12 cellular contexts compared by ENCODE assay signal in the genomic region with DNA sequence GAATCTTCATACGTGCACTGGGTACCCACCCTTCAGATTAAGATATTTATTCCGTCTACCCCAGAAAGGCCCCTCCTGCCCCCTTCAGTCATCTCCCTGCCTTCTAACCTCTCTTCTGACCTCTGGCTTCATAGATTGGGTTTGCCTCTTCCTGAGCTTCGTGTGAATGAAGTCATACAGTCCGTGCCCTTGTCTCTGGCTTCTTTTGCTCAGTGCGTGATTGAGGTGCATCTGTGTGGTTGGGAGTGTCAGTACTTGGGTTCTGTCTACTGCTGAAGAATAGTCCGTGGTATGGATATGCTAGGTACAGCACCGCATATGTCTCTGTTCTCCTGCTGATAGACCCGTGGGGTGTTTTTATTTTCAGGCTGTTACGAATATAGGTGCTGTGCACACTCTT. TPM values are rescaled to one million over a fixed set of nuclear protein-coding genes. Genes with fewer than 3 reads are reported as not detected.
DNase-seq lines count a peak whose midpoint lies in the region; ATAC-seq, FAIRE-seq and TF ChIP-seq lines count a peak whose summit lies in the region.
"Had no signal": no experiment of that assay in that cellular context is flagged by ENCODE, and none has a peak within 500 bp of the region (broad histone marks: within the 10 kb centered on the region; RNA-seq: fewer than 3 reads in every experiment).

No MANE protein-coding gene starts in this region.

- H3F3A ChIP-seq in neural progenitor cell (ENCODE audit: low read depth) = peaks cover 15% of the 10 kb centered on the region

- DNase-seq in activated CD8-positive, alpha-beta memory T cell treated with anti-CD3 and anti-CD28 coated beads, Interleukin-2, amount 10 ng/mL, durations not matched to agents 7 days and 5 days = peak; percentile 54
- DNase-seq in activated CD8-positive, alpha-beta memory T cell treated with anti-CD3 and anti-CD28 coated beads for 24 hours = no peak
- DNase-seq in coronary artery (ENCODE audit: low spot score) (no peak), neural progenitor cell (ENCODE audit: low spot score) (no peak), SIG-M5 (lab: John Stamatoyannopoulos, UW) (no peak), small intestine (no peak)

- H3K9me3 Mint-ChIP-seq in activated CD8-positive, alpha-beta memory T cell treated with anti-CD3 and anti-CD28 coated beads, Interleukin-2, amount 10 ng/mL, durations not matched to agents 7 days and 5 days (ENCODE audit: low read depth) = no peaks in the 10 kb centered on the region
- peaks cover 11% of the 10 kb centered on the region for H3K9me3 Mint-ChIP-seq in neural progenitor cell
- H3K9me3 Mint-ChIP-seq: activated naive CD4-positive, alpha-beta T cell treated with anti-CD3 and anti-CD28 coated beads for 36 hours had no signal

- H2AFZ ChIP-seq in OCI-LY3 (ENCODE audit: low read depth, low read length) = no peak overlapping the region
- no peak overlapping the region for H2AFZ ChIP-seq in neural progenitor cell (replicated peaks)

- H3K79me2 ChIP-seq in OCI-LY3 (ENCODE audit: low read length) = no peaks in the 10 kb centered on the region
- no peaks in the 10 kb centered on the region for H3K79me2 ChIP-seq in neural progenitor cell (ENCODE audit: low read depth)

- 62 to 74% (median 71%) methylated on average over 9 of the region's 9 CpGs for WGBS in small intestine, 3 donors

- peak overlapping the region; percentile 78 for H3K4me3 Mint-ChIP-seq in activated CD8-positive, alpha-beta memory T cell treated with anti-CD3 and anti-CD28 coated beads, Interleukin-2, amount 10 ng/mL, durations not matched to agents 7 days and 5 days
- peak overlapping the region; percentile 6 for H3K4me3 Mint-ChIP-seq in neural progenitor cell

- H4K20me1 ChIP-seq in OCI-LY3 (ENCODE audit: insufficient read depth, low read length) (no peaks in the 10 kb centered on the region), neural progenitor cell (ENCODE audit: low read depth) (peaks cover 15% of the 10 kb centered on the region)

- CTCF ChIA-PET in activated CD8-positive, alpha-beta memory T cell treated with anti-CD3 and anti-CD28 coated beads, Interleukin-2, amount 10 ng/mL, durations not matched to agents 7 days and 5 days (lab: Charles Lee) = interaction anchor here (0.7 to 1.4 kb wide), 6 partner anchors 10 to 71 kb away, joined by 3 to 4 read pairs (median 4); no protein-coding TSS in a partner anchor

- no peak; the same call in 1 of the 2 replicates for TF ChIP-seq CTCF in OCI-LY3 (IDR thresholded peaks at IDR 0.05; ENCODE audit: low read depth, low read length)
- no peak for TF ChIP-seq CTCF in coronary artery (IDR thresholded peaks at IDR 0.05)
- TF ChIP-seq CTCF in neural progenitor cell (IDR thresholded peaks at IDR 0.05) = no peak

- H3K27ac ChIP-seq in OCI-LY3 (ENCODE audit: low read length) (no peak overlapping the region), coronary artery (no peak overlapping the region), neural progenitor cell (no peak overlapping the region), small intestine (ENCODE audit: low read depth in 1 of 2, low read length in 1 of 2) (no peak overlapping the region)
- H3K27ac ChIP-seq: cardiac muscle cell had no signal

- H3K4me1 Mint-ChIP-seq in activated CD8-positive, alpha-beta memory T cell treated with anti-CD3 and anti-CD28 coated beads, Interleukin-2, amount 10 ng/mL, durations not matched to agents 7 days and 5 days = peaks cover 35% of the 10 kb centered on the region
- peaks cover 29% of the 10 kb centered on the region for H3K4me1 Mint-ChIP-seq in neural progenitor cell

- H3K9me3 ChIP-seq in OCI-LY3 (ENCODE audit: insufficient read depth, low read length) (no peaks in the 10 kb centered on the region), neural progenitor cell (ENCODE audit: low read depth) (no peaks in the 10 kb centered on the region), small intestine (ENCODE audit: control insufficient read depth, low read depth) (no peaks in the 10 kb centered on the region)
- H3K9me3 ChIP-seq: MG63, thoracic aorta had no signal

- H3K9ac ChIP-seq in OCI-LY3 (ENCODE audit: low read length) (no peak overlapping the region), neural progenitor cell (no peak overlapping the region)

- H3K4me3 ChIP-seq in OCI-LY3 (ENCODE audit: low read length) = no peak overlapping the region
- H3K4me3 ChIP-seq in coronary artery = peak overlapping the region; percentile 69
- H3K4me3 ChIP-seq in neural progenitor cell = no peak overlapping the region
- no peak overlapping the region for H3K4me3 ChIP-seq in small intestine (ENCODE audit: low read depth in 1 of 2, low read length in 2 of 2)

- H3K4me1 ChIP-seq in OCI-LY3 (ENCODE audit: low read length) (peaks cover 3% of the 10 kb centered on the region; the same call in 1 of the 2 replicates), neural progenitor cell (peaks cover 19% of the 10 kb centered on the region), small intestine (ENCODE audit: control insufficient read depth in 2 of 2, insufficient read depth in 1 of 2, low read depth in 1 of 2, low read length in 1 of 2) (peaks cover 0 to 4% of the 10 kb centered on the region in 2 donors)

- no peaks in the 10 kb centered on the region for H3K27me3 Mint-ChIP-seq in activated CD8-positive, alpha-beta memory T cell treated with anti-CD3 and anti-CD28 coated beads, Interleukin-2, amount 10 ng/mL, durations not matched to agents 7 days and 5 days
- peaks cover 5% of the 10 kb centered on the region for H3K27me3 Mint-ChIP-seq in neural progenitor cell (ENCODE audit: insufficient read depth, low read depth)

- H3K36me3 ChIP-seq in OCI-LY3 (replicated peaks; ENCODE audit: low read depth, low read length) (no peaks in the 10 kb centered on the region), neural progenitor cell (peaks cover 4% of the 10 kb centered on the region), small intestine (ENCODE audit: control insufficient read depth in 2 of 2, insufficient read depth in 2 of 2, low read length in 2 of 2) (peaks cover 0 to 13% of the 10 kb centered on the region in 2 donors)
- H3K36me3 ChIP-seq: cardiac muscle cell, MG63 had no signal

- H3K4me2 ChIP-seq in OCI-LY3 (ENCODE audit: low read length) (peak overlapping the region; percentile 18; the same call in 1 of the 2 replicates), neural progenitor cell (no peak overlapping the region)

- H3K36me3 Mint-ChIP-seq in activated CD8-positive, alpha-beta memory T cell treated with anti-CD3 and anti-CD28 coated beads, Interleukin-2, amount 10 ng/mL, durations not matched to agents 7 days and 5 days = peaks cover 8% of the 10 kb centered on the region
- peaks cover 20% of the 10 kb centered on the region for H3K36me3 Mint-ChIP-seq in neural progenitor cell

- H3K27ac Mint-ChIP-seq in activated CD8-positive, alpha-beta memory T cell treated with anti-CD3 and anti-CD28 coated beads, Interleukin-2, amount 10 ng/mL, durations not matched to agents 7 days and 5 days = peak overlapping the region; percentile 50
- no peak overlapping the region for H3K27ac Mint-ChIP-seq in neural progenitor cell
- H3K27ac Mint-ChIP-seq: activated naive CD4-positive, alpha-beta T cell treated with anti-CD3 and anti-CD28 coated beads for 36 hours had no signal

- FAIRE-seq in small intestine (lab: Jason Lieb, UNC) = no peak

- ATAC-seq in activated CD8-positive, alpha-beta memory T cell treated with anti-CD3 and anti-CD28 coated beads, Interleukin-2, amount 10 ng/mL, durations not matched to agents 7 days and 5 days = no peak
- ATAC-seq in HG03025 (IDR thresholded peaks at IDR 0.05; ENCODE audit: low FRiP score, unreplicated experiment) = no peak

- H3K27me3 ChIP-seq in OCI-LY3 (ENCODE audit: low read depth, low read length) (peaks cover 48% of the 10 kb centered on the region), neural progenitor cell (peaks cover 6% of the 10 kb centered on the region), small intestine (ENCODE audit: control insufficient read depth in 2 of 2, insufficient read depth in 2 of 2, low read length in 2 of 2) (no peaks in the 10 kb centered on the region)
- H3K27me3 ChIP-seq: cardiac muscle cell, MG63 had no signal

RNA-seq across cellular contexts. Expression of a gene that starts 24.5 kb away (rescaled TPM):
- total RNA-seq in activated CD8-positive, alpha-beta memory T cell treated with anti-CD3 and anti-CD28 coated beads, Interleukin-2, amount 10 ng/mL, durations not matched to agents 7 days and 5 days = 10 to 100 TPM in 1 of 2 experiments, 1 to 10 TPM in 1; 3.3 to 15.8 TPM
- 6.8 and 11.6 TPM in 2 replicates for total RNA-seq in neural progenitor cell (ENCODE audit: low replicate concordance)
- 100 to 1,000 TPM in 1 of 3 donors, 10 to 100 TPM in 2; 16.3 to 115 (median 65.1) TPM for polyA plus RNA-seq in small intestine
